ENCODE assay signal across 10 cellular contexts in genomic region chr10:14386202-14386593, GRCh38. TPM values are rescaled to one million over a fixed set of nuclear protein-coding genes. Genes with fewer than 3 reads are reported as not detected.
DNase-seq lines count a peak whose midpoint lies in the region; ATAC-seq and TF ChIP-seq lines count a peak whose summit lies in the region.
"Had no signal": no experiment of that assay in that cellular context is flagged by ENCODE, and none has a peak within 500 bp of the region (broad histone marks: within the 10 kb centered on the region; RNA-seq: fewer than 3 reads in every experiment).

No MANE protein-coding gene starts in this region.

- H3K4me2 ChIP-seq in fibroblast of lung (ENCODE audit: extremely low read depth, insufficient read depth, low read length): peak overlapping the region; percentile 41

- no peaks in the 10 kb centered on the region for H3K27me3 ChIP-seq in fibroblast of lung (ENCODE audit: control insufficient read depth, insufficient read depth, low read length)

- TF ChIP-seq CTCF in fibroblast of lung (conservative IDR thresholded peaks at IDR 0.05 in 1 of 2, IDR thresholded peaks at IDR 0.05 in 1 of 2; ENCODE audit: low read depth in 1 of 2, low read length in 2 of 2): no peak

- H3K79me2 ChIP-seq in fibroblast of lung (ENCODE audit: control insufficient read depth, insufficient read depth, low read length): no peaks in the 10 kb centered on the region

- H2AFZ ChIP-seq in fibroblast of lung (ENCODE audit: low read length): no peak overlapping the region

- H3K36me3 ChIP-seq in fibroblast of lung (ENCODE audit: control insufficient read depth, insufficient read depth, low read length): no peaks in the 10 kb centered on the region

- H3K9me3 ChIP-seq in fibroblast of lung (ENCODE audit: control insufficient read depth, insufficient read depth, low read depth, low read length): no peaks in the 10 kb centered on the region

- H3K9ac ChIP-seq in fibroblast of lung (ENCODE audit: insufficient read depth, low read length): no peak overlapping the region

- DNase-seq in HCEC 1CT: peak; percentile 78
- DNase-seq in activated CD4-positive, alpha-beta T cell treated with anti-CD3 and anti-CD28 coated beads for 48 hours: peak; percentile 78
- peak; percentile 79 to 97 for DNase-seq in fibroblast of lung (ENCODE audit: low read depth in 2 of 2)
- peak; percentile 41 to 53 for DNase-seq in stimulated activated CD4-positive, alpha-beta T cell treated with anti-CD3 and anti-CD28 coated beads, Interleukin-4, amount 100 ng/mL, for 48 hours (ENCODE audit: low read depth in 2 of 2)
- DNase-seq in DMS 273 treated with DMSO at 0.1 percent for 48 hours (lab: John Stamatoyannopoulos, UW): no peak
- DNase-seq: naive B cell, NCI-H187 treated with DMSO at 0.1 percent for 48 hours had no signal

- H3K4me3 ChIP-seq in fibroblast of lung (replicated peaks in 1 of 4; ENCODE audit: control extremely low read depth in 1 of 4, insufficient read depth in 1 of 4, low read depth in 3 of 4, low read length in 4 of 4): no peak overlapping the region

- H3K27ac ChIP-seq in fibroblast of lung (ENCODE audit: insufficient read depth, low read length): peak overlapping the region; percentile 33

- H4K20me1 ChIP-seq in fibroblast of lung (ENCODE audit: control insufficient read depth, extremely low read depth, insufficient read depth, low read length): no peaks in the 10 kb centered on the region

- ATAC-seq in HG02798 (IDR thresholded peaks at IDR 0.05; ENCODE audit: poor library complexity, unreplicated experiment) (no peak), GM21367 (IDR thresholded peaks at IDR 0.05; ENCODE audit: unreplicated experiment) (no peak), HG02759 (IDR thresholded peaks at IDR 0.05; ENCODE audit: unreplicated experiment) (no peak)

- H3K4me1 ChIP-seq in fibroblast of lung (ENCODE audit: control insufficient read depth, extremely low read depth, insufficient read depth, low read length): peaks cover 3% of the 10 kb centered on the region

RNA-seq across cellular contexts. Expression of gene FRMD4A, which starts 55.5 kb away (rescaled TPM):
- 22.9 and 26.9 TPM in 2 replicates for total RNA-seq in fibroblast of lung
- polyA plus RNA-seq in fibroblast of lung: 58.3 and 63.6 TPM in 2 replicates
- polyA plus RNA-seq in fibroblast of lung (2012): 64.5 and 105 TPM in 2 replicates
- 269 and 278 TPM in 2 replicates for polyA minus RNA-seq in fibroblast of lung (ENCODE audit: low replicate concordance)
